In the genomic region with DNA sequence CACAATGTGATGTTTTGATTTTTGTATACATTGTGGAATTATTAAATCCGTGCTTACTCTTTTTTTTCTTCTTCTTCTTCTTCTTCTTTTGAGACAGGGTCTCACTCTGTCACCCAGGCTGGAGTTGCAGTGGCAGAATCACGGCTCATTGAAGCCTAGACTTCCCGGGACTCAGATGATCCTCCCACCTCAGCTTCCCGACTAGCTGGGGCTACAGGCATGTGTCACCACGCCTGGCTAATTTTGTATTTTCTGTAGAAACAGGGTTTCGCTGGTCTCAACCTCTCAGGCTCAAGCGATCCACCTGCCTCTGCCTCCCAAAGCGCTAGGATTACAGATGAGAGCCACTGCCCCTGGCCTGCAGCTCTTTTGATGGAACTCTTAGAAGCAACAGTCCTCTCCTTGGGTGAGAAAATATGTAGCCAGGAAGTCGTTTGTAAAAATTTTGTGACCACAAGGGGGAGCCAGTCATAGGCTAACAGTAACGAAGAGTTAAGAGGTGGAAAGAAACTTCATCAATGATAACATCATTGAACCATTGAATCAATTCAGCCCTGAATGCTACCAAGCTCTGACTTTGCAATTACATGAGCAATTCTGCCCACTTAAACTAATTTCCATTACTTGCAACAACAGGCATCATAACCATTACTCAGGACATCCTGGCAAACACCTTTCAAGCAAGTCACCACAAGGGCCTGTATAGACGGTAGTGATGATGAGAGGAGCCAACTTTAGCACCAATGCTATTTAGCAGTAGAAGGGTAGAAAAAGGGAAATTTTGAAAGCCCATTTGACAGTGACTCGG, we compare ENCODE assay signal across 1 cellular context.
TF ChIP-seq lines count a peak whose summit lies in the region.

No MANE protein-coding gene starts in this region.

TF ChIP-seq in endothelial cell of umbilical vein, 7 proteins besides CTCF, POLR2A, EP300 and RAD21 (continued from another document):
- TF ChIP-seq POLR2AphosphoS5 (IDR thresholded peaks at IDR 0.05; ENCODE audit: insufficient read depth, low read depth, low read length) = no peak
- TF ChIP-seq, protein P1, sequence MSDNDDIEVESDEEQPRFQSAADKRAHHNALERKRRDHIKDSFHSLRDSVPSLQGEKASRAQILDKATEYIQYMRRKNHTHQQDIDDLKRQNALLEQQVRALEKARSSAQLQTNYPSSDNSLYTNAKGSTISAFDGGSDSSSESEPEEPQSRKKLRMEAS (IDR thresholded peaks at IDR 0.05; ENCODE audit: insufficient read depth, insufficient read length) = no peak
- TF ChIP-seq GATA2 (IDR thresholded peaks at IDR 0.05; ENCODE audit: insufficient read depth, insufficient read length, low read depth, low read length) = no peak
